Comparison of ENCODE assay signal across 1 cellular context in genomic region chr16:67028167-67028554, GRCh38.
TF ChIP-seq lines count a peak whose summit lies in the region.

No MANE protein-coding gene starts in this region.

TF ChIP-seq in HepG2, 621 proteins besides CTCF, POLR2A, EP300 and RAD21 (continued from another document):
- TF ChIP-seq, protein P1, sequence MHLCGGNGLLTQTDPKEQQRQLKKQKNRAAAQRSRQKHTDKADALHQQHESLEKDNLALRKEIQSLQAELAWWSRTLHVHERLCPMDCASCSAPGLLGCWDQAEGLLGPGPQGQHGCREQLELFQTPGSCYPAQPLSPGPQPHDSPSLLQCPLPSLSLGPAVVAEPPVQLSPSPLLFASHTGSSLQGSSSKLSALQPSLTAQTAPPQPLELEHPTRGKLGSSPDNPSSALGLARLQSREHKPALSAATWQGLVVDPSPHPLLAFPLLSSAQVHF (CRISPR knock-in tag; IDR thresholded peaks at IDR 0.05): no peak
- TF ChIP-seq, protein P2, sequence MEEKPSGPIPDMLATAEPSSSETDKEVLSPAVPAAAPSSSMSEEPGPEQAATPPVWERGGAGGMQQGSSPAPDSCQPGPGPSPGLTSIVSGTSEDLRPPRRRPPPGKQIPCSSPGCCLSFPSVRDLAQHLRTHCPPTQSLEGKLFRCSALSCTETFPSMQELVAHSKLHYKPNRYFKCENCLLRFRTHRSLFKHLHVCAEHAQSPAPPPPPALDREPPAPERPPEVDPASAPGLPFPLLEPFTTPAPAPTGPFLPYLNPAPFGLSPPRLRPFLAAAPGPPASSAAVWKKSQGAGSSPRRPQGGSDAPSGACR (CRISPR knock-in tag; IDR thresholded peaks at IDR 0.05): no peak
- TF ChIP-seq DRAP1 (CRISPR knock-in tag; IDR thresholded peaks at IDR 0.05) (no peak), GFI1 (CRISPR knock-in tag; IDR thresholded peaks at IDR 0.05; ENCODE audit: borderline replicate concordance) (peak; percentile 8; the same call in 1 of the 2 replicates), KDM5B (CRISPR knock-in tag; IDR thresholded peaks at IDR 0.05; ENCODE audit: borderline replicate concordance) (no peak), GTF3A (CRISPR knock-in tag; conservative IDR thresholded peaks at IDR 0.05) (no peak), PRDM10 (CRISPR knock-in tag; IDR thresholded peaks at IDR 0.05; ENCODE audit: low read depth) (no peak), ZNF749 (CRISPR knock-in tag; IDR thresholded peaks at IDR 0.05; ENCODE audit: borderline replicate concordance) (no peak), ZNF879 (CRISPR knock-in tag; IDR thresholded peaks at IDR 0.05) (no peak), PLSCR1 (CRISPR knock-in tag; IDR thresholded peaks at IDR 0.05; ENCODE audit: borderline replicate concordance) (0 out of 2 replicates have a peak, but pooled peaks have one; percentile 4)
- TF ChIP-seq, protein P3, sequence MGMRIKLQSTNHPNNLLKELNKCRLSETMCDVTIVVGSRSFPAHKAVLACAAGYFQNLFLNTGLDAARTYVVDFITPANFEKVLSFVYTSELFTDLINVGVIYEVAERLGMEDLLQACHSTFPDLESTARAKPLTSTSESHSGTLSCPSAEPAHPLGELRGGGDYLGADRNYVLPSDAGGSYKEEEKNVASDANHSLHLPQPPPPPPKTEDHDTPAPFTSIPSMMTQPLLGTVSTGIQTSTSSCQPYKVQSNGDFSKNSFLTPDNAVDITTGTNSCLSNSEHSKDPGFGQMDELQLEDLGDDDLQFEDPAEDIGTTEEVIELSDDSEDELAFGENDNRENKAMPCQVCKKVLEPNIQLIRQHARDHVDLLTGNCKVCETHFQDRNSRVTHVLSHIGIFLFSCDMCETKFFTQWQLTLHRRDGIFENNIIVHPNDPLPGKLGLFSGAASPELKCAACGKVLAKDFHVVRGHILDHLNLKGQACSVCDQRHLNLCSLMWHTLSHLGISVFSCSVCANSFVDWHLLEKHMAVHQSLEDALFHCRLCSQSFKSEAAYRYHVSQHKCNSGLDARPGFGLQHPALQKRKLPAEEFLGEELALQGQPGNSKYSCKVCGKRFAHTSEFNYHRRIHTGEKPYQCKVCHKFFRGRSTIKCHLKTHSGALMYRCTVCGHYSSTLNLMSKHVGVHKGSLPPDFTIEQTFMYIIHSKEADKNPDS (CRISPR knock-in tag; IDR thresholded peaks at IDR 0.05): no peak
- TF ChIP-seq, protein P4, sequence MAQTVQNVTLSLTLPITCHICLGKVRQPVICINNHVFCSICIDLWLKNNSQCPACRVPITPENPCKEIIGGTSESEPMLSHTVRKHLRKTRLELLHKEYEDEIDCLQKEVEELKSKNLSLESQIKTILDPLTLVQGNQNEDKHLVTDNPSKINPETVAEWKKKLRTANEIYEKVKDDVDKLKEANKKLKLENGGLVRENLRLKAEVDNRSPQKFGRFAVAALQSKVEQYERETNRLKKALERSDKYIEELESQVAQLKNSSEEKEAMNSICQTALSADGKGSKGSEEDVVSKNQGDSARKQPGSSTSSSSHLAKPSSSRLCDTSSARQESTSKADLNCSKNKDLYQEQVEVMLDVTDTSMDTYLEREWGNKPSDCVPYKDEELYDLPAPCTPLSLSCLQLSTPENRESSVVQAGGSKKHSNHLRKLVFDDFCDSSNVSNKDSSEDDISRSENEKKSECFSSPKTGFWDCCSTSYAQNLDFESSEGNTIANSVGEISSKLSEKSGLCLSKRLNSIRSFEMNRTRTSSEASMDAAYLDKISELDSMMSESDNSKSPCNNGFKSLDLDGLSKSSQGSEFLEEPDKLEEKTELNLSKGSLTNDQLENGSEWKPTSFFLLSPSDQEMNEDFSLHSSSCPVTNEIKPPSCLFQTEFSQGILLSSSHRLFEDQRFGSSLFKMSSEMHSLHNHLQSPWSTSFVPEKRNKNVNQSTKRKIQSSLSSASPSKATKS (CRISPR knock-in tag; IDR thresholded peaks at IDR 0.05): no peak
